In the genomic region with DNA sequence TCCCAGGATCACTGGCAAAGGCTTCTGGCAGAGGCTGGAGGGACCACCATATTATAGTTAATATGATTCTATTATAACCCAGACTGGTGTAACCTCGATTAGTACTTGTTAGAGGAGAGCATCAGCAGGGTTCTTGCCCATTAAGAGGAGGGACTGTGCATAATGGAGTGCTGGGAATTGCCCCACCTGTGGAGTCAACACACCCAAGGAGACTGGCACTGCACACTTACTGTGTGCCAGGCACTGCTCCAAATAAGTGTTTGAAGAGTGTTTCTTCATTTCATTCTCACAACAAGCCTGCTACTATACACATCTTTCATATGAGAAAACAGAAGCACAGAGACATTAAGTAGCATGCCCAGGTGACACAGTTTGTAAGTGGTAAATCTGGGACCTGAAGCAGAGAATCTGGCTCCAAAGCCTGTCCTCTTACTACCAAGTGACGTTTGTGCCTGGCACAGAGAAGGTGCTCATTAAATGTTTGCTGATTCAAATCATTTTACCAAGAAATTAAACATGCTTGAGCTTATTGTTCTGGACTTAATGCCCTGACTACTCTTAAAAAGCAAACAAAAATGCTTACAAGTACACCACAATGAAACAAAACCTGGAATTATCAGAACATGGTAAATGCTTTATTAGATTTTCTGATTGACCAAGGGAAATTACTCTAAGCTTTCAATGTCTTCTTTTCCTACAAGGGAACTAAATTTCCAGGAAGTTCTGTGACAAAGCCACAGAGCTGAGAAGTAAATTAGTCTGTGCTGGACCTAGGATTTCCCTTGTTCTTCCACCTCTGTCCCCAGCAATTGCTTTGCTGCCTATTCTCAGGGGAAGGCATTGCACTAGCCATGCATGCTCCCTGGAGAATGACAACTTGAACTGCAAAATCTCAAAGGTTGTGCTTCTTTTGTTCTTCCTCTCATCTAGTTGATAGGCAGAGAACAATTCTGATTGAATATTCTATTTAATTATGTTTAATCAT, we compare ENCODE assay signal across 32 cellular contexts. TPM values are rescaled to one million over a fixed set of nuclear protein-coding genes. Genes with fewer than 3 reads are reported as not detected.
"Had no signal": no experiment of that assay in that cellular context is flagged by ENCODE, and none has a peak within 500 bp of the region (broad histone marks: within the 10 kb centered on the region; RNA-seq: fewer than 3 reads in every experiment).

No MANE protein-coding gene starts in this region.

- H3K9me3 Mint-ChIP-seq: activated B cell treated with CpG ODN at 0.5 μM for 24 hours; activated T-cell treated with anti-CD3 and anti-CD28 coated beads, Interleukin-2, amount 50 U/mL, for 24 hours; activated T-helper 17 cell treated with anti-CD3 and anti-CD28 coated beads, Interleukin-2, amount 50 U/mL, for 72 hours; mesothelial cell of epicardium; stimulated activated naive CD8-positive, alpha-beta T cell treated with anti-CD3 and anti-CD28 coated beads, Interleukin-15, Interleukin-2, amounts not matched to agents 100 ng/mL and 50 ng/mL, for 24 hours had no signal

- H3K36me3 ChIP-seq: adrenal gland, ascending aorta, heart right ventricle, transverse colon, uterus had no signal

- H3K27me3 ChIP-seq: adrenal gland, ascending aorta, heart right ventricle, transverse colon, uterus had no signal

- ATAC-seq: activated CD4-positive, alpha-beta T cell treated with anti-CD3 and anti-CD28 coated beads for 36 hours; activated T-helper 17 cell treated with anti-CD3 and anti-CD28 coated beads, Interleukin-2, amount 50 U/mL, for 72 hours; heart right ventricle; left lobe of liver; natural killer cell treated with Interleukin-12 subunit alpha and Interleukin-12 subunit beta and Interleukin-15 and Interleukin-18, amount 100 ng/mL, for 72 hours; right cardiac atrium had no signal

- H3K4me1 Mint-ChIP-seq: activated B cell treated with CpG ODN at 0.5 μM for 24 hours; activated CD4-positive, alpha-beta T cell treated with anti-CD3 and anti-CD28 coated beads for 36 hours; activated T-helper 17 cell treated with anti-CD3 and anti-CD28 coated beads, Interleukin-2, amount 50 U/mL, for 72 hours; mesothelial cell of epicardium had no signal

- H3K4me3 Mint-ChIP-seq: activated B cell treated with CpG ODN at 0.5 μM for 24 hours; activated CD4-positive, alpha-beta T cell treated with anti-CD3 and anti-CD28 coated beads for 36 hours; activated naive CD8-positive, alpha-beta T cell; activated T-cell treated with anti-CD3 and anti-CD28 coated beads, Interleukin-2, amount 50 U/mL, for 24 hours; activated T-helper 17 cell treated with anti-CD3 and anti-CD28 coated beads, Interleukin-2, amount 50 U/mL, for 72 hours; mesothelial cell of epicardium; natural killer cell treated with Interleukin-12 subunit alpha and Interleukin-12 subunit beta and Interleukin-15 and Interleukin-18, amount 100 ng/mL, for 72 hours; stimulated activated naive CD8-positive, alpha-beta T cell treated with anti-CD3 and anti-CD28 coated beads, Interleukin-15, Interleukin-2, amounts not matched to agents 100 ng/mL and 50 ng/mL, for 24 hours had no signal

- H3K4me3 ChIP-seq: adrenal gland, ascending aorta, heart right ventricle, transverse colon, uterus had no signal

- H3K4me1 ChIP-seq: adrenal gland, ascending aorta, heart right ventricle, parathyroid adenoma, uterus had no signal

- H3K9me3 ChIP-seq: adrenal gland, ascending aorta, heart right ventricle, transverse colon, uterus had no signal

- H3K27ac ChIP-seq: adrenal gland, ascending aorta, heart right ventricle, parathyroid adenoma, uterus had no signal

- H3K27ac Mint-ChIP-seq: activated B cell treated with CpG ODN at 0.5 μM for 24 hours; activated CD4-positive, alpha-beta T cell treated with anti-CD3 and anti-CD28 coated beads for 36 hours; activated naive CD8-positive, alpha-beta T cell; activated T-cell treated with anti-CD3 and anti-CD28 coated beads, Interleukin-2, amount 50 U/mL, for 24 hours; activated T-helper 17 cell treated with anti-CD3 and anti-CD28 coated beads, Interleukin-2, amount 50 U/mL, for 72 hours; mesothelial cell of epicardium; natural killer cell treated with Interleukin-12 subunit alpha and Interleukin-12 subunit beta and Interleukin-15 and Interleukin-18, amount 100 ng/mL, for 72 hours; stimulated activated naive CD8-positive, alpha-beta T cell treated with anti-CD3 and anti-CD28 coated beads, Interleukin-15, Interleukin-2, amounts not matched to agents 100 ng/mL and 50 ng/mL, for 24 hours had no signal

- DNase-seq: activated B cell treated with CpG ODN at 0.5 μM for 24 hours; activated CD4-positive, alpha-beta T cell treated with anti-CD3 and anti-CD28 coated beads for 36 hours; activated CD4-positive, alpha-beta T cell treated with anti-CD3 and anti-CD28 coated beads, Interleukin-2, amount 50 U/mL, for 4 hours; activated CD8-positive, alpha-beta memory T cell treated with anti-CD3 and anti-CD28 coated beads for 24 hours; activated CD8-positive, alpha-beta memory T cell treated with anti-CD3 and anti-CD28 coated beads, Interleukin-2, amount 50 U/mL, for 4 hours; activated naive CD4-positive, alpha-beta T cell; activated T-cell treated with anti-CD3 and anti-CD28 coated beads, Interleukin-2, amount 50 U/mL, for 24 hours; adrenal gland; central memory CD4-positive, alpha-beta T cell; dermis blood vessel endothelial cell; effector CD8-positive, alpha-beta T cell; erythroblast; foreskin fibroblast; heart right ventricle; right cardiac atrium; stimulated activated CD4-positive, alpha-beta T cell treated with anti-CD3 and anti-CD28 coated beads, Interleukin-12 subunit alpha, Interleukin-12 subunit beta, amount 100 ng/mL, for 4 hours; stimulated activated CD4-positive, alpha-beta T cell treated with anti-CD3 and anti-CD28 coated beads, Interleukin-4, amount 100 ng/mL, for 4 hours; T-helper 9 cell; transverse colon; uterus had no signal

- H3K36me3 Mint-ChIP-seq: activated naive CD8-positive, alpha-beta T cell; mesothelial cell of epicardium; natural killer cell treated with Interleukin-12 subunit alpha and Interleukin-12 subunit beta and Interleukin-15 and Interleukin-18, amount 100 ng/mL, for 72 hours had no signal

- H3K27me3 Mint-ChIP-seq: activated B cell treated with CpG ODN at 0.5 μM for 24 hours; activated CD4-positive, alpha-beta T cell treated with anti-CD3 and anti-CD28 coated beads for 36 hours; activated naive CD8-positive, alpha-beta T cell; activated T-cell treated with anti-CD3 and anti-CD28 coated beads, Interleukin-2, amount 50 U/mL, for 24 hours; activated T-helper 17 cell treated with anti-CD3 and anti-CD28 coated beads, Interleukin-2, amount 50 U/mL, for 72 hours; natural killer cell treated with Interleukin-12 subunit alpha and Interleukin-12 subunit beta and Interleukin-15 and Interleukin-18, amount 100 ng/mL, for 72 hours; stimulated activated naive CD8-positive, alpha-beta T cell treated with anti-CD3 and anti-CD28 coated beads, Interleukin-15, Interleukin-2, amounts not matched to agents 100 ng/mL and 50 ng/mL, for 24 hours had no signal

RNA-seq across cellular contexts. Expression of gene SLC13A1, which starts 0.8 kb away (rescaled TPM):
- total RNA-seq: activated B cell treated with CpG ODN at 0.5 μM for 24 hours; activated CD4-positive, alpha-beta T cell treated with anti-CD3 and anti-CD28 coated beads for 36 hours; activated T-helper 17 cell treated with anti-CD3 and anti-CD28 coated beads, Interleukin-2, amount 50 U/mL, for 72 hours; adrenal gland; ascending aorta; dermis blood vessel endothelial cell; fibroblast of lung; heart right ventricle; lung microvascular endothelial cell; mesothelial cell of epicardium; natural killer cell treated with Interleukin-12 subunit alpha and Interleukin-12 subunit beta and Interleukin-15 and Interleukin-18, amount 100 ng/mL, for 72 hours; pulmonary artery endothelial cell; right cardiac atrium; temporal lobe; uterus had no signal
